Comparison of ENCODE assay signal across 1 cellular context in genomic region chr2:234840336-234840735, GRCh38.
TF ChIP-seq lines count a peak whose summit lies in the region.

No MANE protein-coding gene starts in this region.

TF ChIP-seq in HepG2, 621 proteins besides CTCF, POLR2A, EP300 and RAD21 (continued from another document and continues in another):
- TF ChIP-seq, protein P1, sequence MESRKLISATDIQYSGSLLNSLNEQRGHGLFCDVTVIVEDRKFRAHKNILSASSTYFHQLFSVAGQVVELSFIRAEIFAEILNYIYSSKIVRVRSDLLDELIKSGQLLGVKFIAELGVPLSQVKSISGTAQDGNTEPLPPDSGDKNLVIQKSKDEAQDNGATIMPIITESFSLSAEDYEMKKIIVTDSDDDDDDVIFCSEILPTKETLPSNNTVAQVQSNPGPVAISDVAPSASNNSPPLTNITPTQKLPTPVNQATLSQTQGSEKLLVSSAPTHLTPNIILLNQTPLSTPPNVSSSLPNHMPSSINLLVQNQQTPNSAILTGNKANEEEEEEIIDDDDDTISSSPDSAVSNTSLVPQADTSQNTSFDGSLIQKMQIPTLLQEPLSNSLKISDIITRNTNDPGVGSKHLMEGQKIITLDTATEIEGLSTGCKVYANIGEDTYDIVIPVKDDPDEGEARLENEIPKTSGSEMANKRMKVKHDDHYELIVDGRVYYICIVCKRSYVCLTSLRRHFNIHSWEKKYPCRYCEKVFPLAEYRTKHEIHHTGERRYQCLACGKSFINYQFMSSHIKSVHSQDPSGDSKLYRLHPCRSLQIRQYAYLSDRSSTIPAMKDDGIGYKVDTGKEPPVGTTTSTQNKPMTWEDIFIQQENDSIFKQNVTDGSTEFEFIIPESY (CRISPR knock-in tag; IDR thresholded peaks at IDR 0.05), result peak; percentile 65
- TF ChIP-seq, protein P2, sequence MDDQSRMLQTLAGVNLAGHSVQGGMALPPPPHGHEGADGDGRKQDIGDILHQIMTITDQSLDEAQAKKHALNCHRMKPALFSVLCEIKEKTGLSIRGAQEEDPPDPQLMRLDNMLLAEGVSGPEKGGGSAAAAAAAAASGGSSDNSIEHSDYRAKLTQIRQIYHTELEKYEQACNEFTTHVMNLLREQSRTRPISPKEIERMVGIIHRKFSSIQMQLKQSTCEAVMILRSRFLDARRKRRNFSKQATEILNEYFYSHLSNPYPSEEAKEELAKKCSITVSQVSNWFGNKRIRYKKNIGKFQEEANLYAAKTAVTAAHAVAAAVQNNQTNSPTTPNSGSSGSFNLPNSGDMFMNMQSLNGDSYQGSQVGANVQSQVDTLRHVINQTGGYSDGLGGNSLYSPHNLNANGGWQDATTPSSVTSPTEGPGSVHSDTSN (CRISPR knock-in tag; IDR thresholded peaks at IDR 0.05; ENCODE audit: borderline replicate concordance), result no peak
- peak; percentile 97 for TF ChIP-seq JUND (CRISPR knock-in tag; IDR thresholded peaks at IDR 0.05)
- no peak for TF ChIP-seq ZNF20 (CRISPR knock-in tag; IDR thresholded peaks at IDR 0.05)
- no peak for TF ChIP-seq STAT5B (CRISPR knock-in tag; IDR thresholded peaks at IDR 0.05)
- TF ChIP-seq TSC22D2 (CRISPR knock-in tag; IDR thresholded peaks at IDR 0.05; ENCODE audit: borderline replicate concordance), result no peak
- no peak for TF ChIP-seq ZNF547 (CRISPR knock-in tag; IDR thresholded peaks at IDR 0.05)
- 0 out of 2 replicates have a peak, but pooled peaks have one; percentile 14 for TF ChIP-seq FOXK1 (CRISPR knock-in tag; IDR thresholded peaks at IDR 0.05; ENCODE audit: borderline replicate concordance, low read depth)
- no peak for TF ChIP-seq TIGD3 (CRISPR knock-in tag; IDR thresholded peaks at IDR 0.05; ENCODE audit: borderline replicate concordance)
- no peak for TF ChIP-seq ZNF207 (IDR thresholded peaks at IDR 0.05; ENCODE audit: borderline replicate concordance)
- TF ChIP-seq ZNF562 (CRISPR knock-in tag; IDR thresholded peaks at IDR 0.05; ENCODE audit: borderline replicate concordance), result no peak
- TF ChIP-seq, protein P3, sequence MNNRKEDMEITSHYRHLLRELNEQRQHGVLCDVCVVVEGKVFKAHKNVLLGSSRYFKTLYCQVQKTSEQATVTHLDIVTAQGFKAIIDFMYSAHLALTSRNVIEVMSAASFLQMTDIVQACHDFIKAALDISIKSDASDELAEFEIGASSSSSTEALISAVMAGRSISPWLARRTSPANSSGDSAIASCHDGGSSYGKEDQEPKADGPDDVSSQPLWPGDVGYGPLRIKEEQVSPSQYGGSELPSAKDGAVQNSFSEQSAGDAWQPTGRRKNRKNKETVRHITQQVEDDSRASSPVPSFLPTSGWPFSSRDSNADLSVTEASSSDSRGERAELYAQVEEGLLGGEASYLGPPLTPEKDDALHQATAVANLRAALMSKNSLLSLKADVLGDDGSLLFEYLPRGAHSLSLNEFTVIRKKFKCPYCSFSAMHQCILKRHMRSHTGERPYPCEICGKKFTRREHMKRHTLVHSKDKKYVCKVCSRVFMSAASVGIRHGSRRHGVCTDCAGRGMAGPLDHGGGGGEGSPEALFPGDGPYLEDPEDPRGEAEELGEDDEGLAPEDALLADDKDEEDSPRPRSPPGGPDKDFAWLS (CRISPR knock-in tag; IDR thresholded peaks at IDR 0.05; ENCODE audit: borderline replicate concordance), result no peak
- 0 out of 2 replicates have a peak, but pooled peaks have one; percentile 23 for TF ChIP-seq MLX (CRISPR knock-in tag; IDR thresholded peaks at IDR 0.05)
- TF ChIP-seq ZNF746 (CRISPR knock-in tag; IDR thresholded peaks at IDR 0.05), result peak; percentile 40; the same call in 1 of the 2 replicates
- TF ChIP-seq FOXA1 (IDR thresholded peaks at IDR 0.05), result no peak
- no peak for TF ChIP-seq FOXA1 (CRISPR knock-in tag; IDR thresholded peaks at IDR 0.05)
- TF ChIP-seq JUNB (CRISPR knock-in tag; IDR thresholded peaks at IDR 0.05; ENCODE audit: borderline replicate concordance), result peak; percentile 70; the same call in 1 of the 2 replicates
- TF ChIP-seq HES4 (CRISPR knock-in tag; IDR thresholded peaks at IDR 0.05; ENCODE audit: borderline replicate concordance), result no peak
- no peak for TF ChIP-seq CC2D1A (CRISPR knock-in tag; IDR thresholded peaks at IDR 0.05)
- TF ChIP-seq ETV6 (CRISPR knock-in tag; conservative IDR thresholded peaks at IDR 0.05), result no peak
- TF ChIP-seq, protein P4, sequence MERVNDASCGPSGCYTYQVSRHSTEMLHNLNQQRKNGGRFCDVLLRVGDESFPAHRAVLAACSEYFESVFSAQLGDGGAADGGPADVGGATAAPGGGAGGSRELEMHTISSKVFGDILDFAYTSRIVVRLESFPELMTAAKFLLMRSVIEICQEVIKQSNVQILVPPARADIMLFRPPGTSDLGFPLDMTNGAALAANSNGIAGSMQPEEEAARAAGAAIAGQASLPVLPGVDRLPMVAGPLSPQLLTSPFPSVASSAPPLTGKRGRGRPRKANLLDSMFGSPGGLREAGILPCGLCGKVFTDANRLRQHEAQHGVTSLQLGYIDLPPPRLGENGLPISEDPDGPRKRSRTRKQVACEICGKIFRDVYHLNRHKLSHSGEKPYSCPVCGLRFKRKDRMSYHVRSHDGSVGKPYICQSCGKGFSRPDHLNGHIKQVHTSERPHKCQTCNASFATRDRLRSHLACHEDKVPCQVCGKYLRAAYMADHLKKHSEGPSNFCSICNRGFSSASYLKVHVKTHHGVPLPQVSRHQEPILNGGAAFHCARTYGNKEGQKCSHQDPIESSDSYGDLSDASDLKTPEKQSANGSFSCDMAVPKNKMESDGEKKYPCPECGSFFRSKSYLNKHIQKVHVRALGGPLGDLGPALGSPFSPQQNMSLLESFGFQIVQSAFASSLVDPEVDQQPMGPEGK (CRISPR knock-in tag; IDR thresholded peaks at IDR 0.05), result peak; percentile 49; the same call in 1 of the 2 replicates
- TF ChIP-seq MIER3 (CRISPR knock-in tag; IDR thresholded peaks at IDR 0.05; ENCODE audit: borderline replicate concordance), result no peak
- TF ChIP-seq, protein P5, sequence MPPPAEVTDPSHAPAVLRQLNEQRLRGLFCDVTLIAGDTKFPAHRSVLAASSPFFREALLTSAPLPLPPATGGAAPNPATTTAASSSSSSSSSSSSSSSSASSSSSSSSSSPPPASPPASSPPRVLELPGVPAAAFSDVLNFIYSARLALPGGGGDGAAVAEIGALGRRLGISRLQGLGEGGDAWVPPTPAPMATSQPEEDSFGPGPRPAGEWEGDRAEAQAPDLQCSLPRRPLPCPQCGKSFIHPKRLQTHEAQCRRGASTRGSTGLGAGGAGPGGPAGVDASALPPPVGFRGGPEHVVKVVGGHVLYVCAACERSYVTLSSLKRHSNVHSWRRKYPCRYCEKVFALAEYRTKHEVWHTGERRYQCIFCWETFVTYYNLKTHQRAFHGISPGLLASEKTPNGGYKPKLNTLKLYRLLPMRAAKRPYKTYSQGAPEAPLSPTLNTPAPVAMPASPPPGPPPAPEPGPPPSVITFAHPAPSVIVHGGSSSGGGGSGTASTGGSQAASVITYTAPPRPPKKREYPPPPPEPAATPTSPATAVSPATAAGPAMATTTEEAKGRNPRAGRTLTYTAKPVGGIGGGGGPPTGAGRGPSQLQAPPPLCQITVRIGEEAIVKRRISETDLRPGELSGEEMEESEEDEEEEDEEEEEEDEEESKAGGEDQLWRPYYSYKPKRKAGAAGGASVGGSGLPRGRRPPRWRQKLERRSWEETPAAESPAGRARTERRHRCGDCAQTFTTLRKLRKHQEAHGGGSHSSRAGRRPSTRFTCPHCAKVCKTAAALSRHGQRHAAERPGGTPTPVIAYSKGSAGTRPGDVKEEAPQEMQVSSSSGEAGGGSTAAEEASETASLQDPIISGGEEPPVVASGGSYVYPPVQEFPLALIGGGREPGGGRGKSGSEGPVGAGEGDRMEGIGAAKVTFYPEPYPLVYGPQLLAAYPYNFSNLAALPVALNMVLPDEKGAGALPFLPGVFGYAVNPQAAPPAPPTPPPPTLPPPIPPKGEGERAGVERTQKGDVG (CRISPR knock-in tag; IDR thresholded peaks at IDR 0.05; ENCODE audit: borderline replicate concordance), result no peak
- TF ChIP-seq FUBP1 (CRISPR knock-in tag; IDR thresholded peaks at IDR 0.05; ENCODE audit: borderline replicate concordance), result no peak
- no peak for TF ChIP-seq SAFB2 (CRISPR knock-in tag; IDR thresholded peaks at IDR 0.05; ENCODE audit: borderline replicate concordance, low read depth)
- no peak for TF ChIP-seq ZNF83 (CRISPR knock-in tag; IDR thresholded peaks at IDR 0.05; ENCODE audit: borderline replicate concordance)
- TF ChIP-seq HNRNPLL (IDR thresholded peaks at IDR 0.05; ENCODE audit: low read depth, low read length, poor library complexity, severe bottlenecking), result no peak
- no peak for TF ChIP-seq ZNF672 (CRISPR knock-in tag; IDR thresholded peaks at IDR 0.05)
- TF ChIP-seq MYC (CRISPR knock-in tag; IDR thresholded peaks at IDR 0.05; ENCODE audit: borderline replicate concordance), result no peak
- TF ChIP-seq CAMTA2 (CRISPR knock-in tag; IDR thresholded peaks at IDR 0.05; ENCODE audit: borderline replicate concordance), result no peak
- peak; percentile 64; the same call in 1 of the 2 replicates for TF ChIP-seq HMG20A (CRISPR knock-in tag; IDR thresholded peaks at IDR 0.05; ENCODE audit: borderline replicate concordance)
- TF ChIP-seq CREB1 (IDR thresholded peaks at IDR 0.05), result no peak
- TF ChIP-seq CREB1 (CRISPR knock-in tag; IDR thresholded peaks at IDR 0.05), result 0 out of 2 replicates have a peak, but pooled peaks have one; percentile 32
- TF ChIP-seq MTF1 (CRISPR knock-in tag; IDR thresholded peaks at IDR 0.05), result no peak
- TF ChIP-seq GFI1 (CRISPR knock-in tag; IDR thresholded peaks at IDR 0.05; ENCODE audit: borderline replicate concordance), result 0 out of 2 replicates have a peak, but pooled peaks have one; percentile 36
- no peak for TF ChIP-seq ZNF17 (CRISPR knock-in tag; IDR thresholded peaks at IDR 0.05)
- no peak for TF ChIP-seq ZKSCAN5 (CRISPR knock-in tag; IDR thresholded peaks at IDR 0.05)
- no peak for TF ChIP-seq ZFAT (CRISPR knock-in tag; conservative IDR thresholded peaks at IDR 0.05)
- TF ChIP-seq KLF6 (CRISPR knock-in tag; IDR thresholded peaks at IDR 0.05), result no peak
- TF ChIP-seq NR2F6 (IDR thresholded peaks at IDR 0.05), result no peak
- TF ChIP-seq NR2F6 (CRISPR knock-in tag; IDR thresholded peaks at IDR 0.05), result no peak
- no peak for TF ChIP-seq GTF3A (CRISPR knock-in tag; conservative IDR thresholded peaks at IDR 0.05)
- no peak for TF ChIP-seq GABPB1 (CRISPR knock-in tag; IDR thresholded peaks at IDR 0.05)
- no peak for TF ChIP-seq ZNF256 (CRISPR knock-in tag; conservative IDR thresholded peaks at IDR 0.05)
- no peak for TF ChIP-seq ZNF564 (CRISPR knock-in tag; IDR thresholded peaks at IDR 0.05)
- TF ChIP-seq BCL6 (CRISPR knock-in tag; IDR thresholded peaks at IDR 0.05), result no peak
- no peak for TF ChIP-seq HCFC1 (IDR thresholded peaks at IDR 0.05; ENCODE audit: low read depth, low read length)
- no peak for TF ChIP-seq ZNF383 (CRISPR knock-in tag; IDR thresholded peaks at IDR 0.05; ENCODE audit: borderline replicate concordance)
- no peak for TF ChIP-seq HMGA1 (CRISPR knock-in tag; conservative IDR thresholded peaks at IDR 0.05)
- TF ChIP-seq ZNF512B (CRISPR knock-in tag; IDR thresholded peaks at IDR 0.05; ENCODE audit: borderline replicate concordance), result no peak
- TF ChIP-seq ZNF138 (CRISPR knock-in tag; IDR thresholded peaks at IDR 0.05; ENCODE audit: low read depth), result no peak
- no peak for TF ChIP-seq RELA (CRISPR knock-in tag; IDR thresholded peaks at IDR 0.05)
